10 cellular contexts compared by ENCODE assay signal in genomic region chr2:55054476-55054875, GRCh38.
A peak's percentile ranks its signal among the peaks of the same experiment; 100 is the strongest.
DNase-seq lines count a peak whose midpoint lies in the region; ATAC-seq lines count a peak whose summit lies in the region.
"Had no signal": no experiment of that assay in that cellular context is flagged by ENCODE, and none has a peak within 500 bp of the region (broad histone marks: within the 10 kb centered on the region; RNA-seq: fewer than 3 reads in every experiment).

No MANE protein-coding gene starts in this region.

- no peaks in the 10 kb centered on the region for H3K36me3 Mint-ChIP-seq in activated naive CD8-positive, alpha-beta T cell treated with anti-CD3 and anti-CD28 coated beads, Interleukin-2, amount 50 U/mL, for 24 hours (ENCODE audit: low read depth)

- peak overlapping the region; percentile 12 for H3K4me3 Mint-ChIP-seq in activated naive CD8-positive, alpha-beta T cell treated with anti-CD3 and anti-CD28 coated beads, Interleukin-2, amount 50 U/mL, for 24 hours

- H3K27me3 Mint-ChIP-seq in activated naive CD8-positive, alpha-beta T cell treated with anti-CD3 and anti-CD28 coated beads, Interleukin-2, amount 50 U/mL, for 24 hours = no peaks in the 10 kb centered on the region

- H3K9me3 Mint-ChIP-seq in activated naive CD8-positive, alpha-beta T cell treated with anti-CD3 and anti-CD28 coated beads, Interleukin-2, amount 50 U/mL, for 24 hours = no peaks in the 10 kb centered on the region

- no peak for DNase-seq in activated naive CD8-positive, alpha-beta T cell treated with anti-CD3 and anti-CD28 coated beads, Interleukin-2, amount 50 U/mL, for 24 hours
- no peak for DNase-seq in AG08396 (ENCODE audit: low spot score)
- no peak for DNase-seq in 8988T
- no peak for DNase-seq in stimulated activated CD4-positive, alpha-beta T cell treated with anti-CD3 and anti-CD28 coated beads, Interleukin-4, amount 100 ng/mL, for 24 hours
- DNase-seq: aorta, right cardiac atrium, stomach had no signal

- peak; percentile 25 for ATAC-seq in GM18511 (IDR thresholded peaks at IDR 0.05; ENCODE audit: unreplicated experiment)
- ATAC-seq in GM21390 (IDR thresholded peaks at IDR 0.05; ENCODE audit: unreplicated experiment) = peak; percentile 34
- ATAC-seq in HG03342 (IDR thresholded peaks at IDR 0.05; ENCODE audit: unreplicated experiment) = peak; percentile 31
- ATAC-seq in activated naive CD8-positive, alpha-beta T cell treated with anti-CD3 and anti-CD28 coated beads, Interleukin-2, amount 50 U/mL, for 24 hours = no peak
- ATAC-seq: right cardiac atrium had no signal

- peaks cover 43% of the 10 kb centered on the region for H3K4me1 Mint-ChIP-seq in activated naive CD8-positive, alpha-beta T cell treated with anti-CD3 and anti-CD28 coated beads, Interleukin-2, amount 50 U/mL, for 24 hours

- no peak overlapping the region for H3K27ac Mint-ChIP-seq in activated naive CD8-positive, alpha-beta T cell treated with anti-CD3 and anti-CD28 coated beads, Interleukin-2, amount 50 U/mL, for 24 hours
